Comparison of ENCODE assay signal across 16 cellular contexts in the genomic region with DNA sequence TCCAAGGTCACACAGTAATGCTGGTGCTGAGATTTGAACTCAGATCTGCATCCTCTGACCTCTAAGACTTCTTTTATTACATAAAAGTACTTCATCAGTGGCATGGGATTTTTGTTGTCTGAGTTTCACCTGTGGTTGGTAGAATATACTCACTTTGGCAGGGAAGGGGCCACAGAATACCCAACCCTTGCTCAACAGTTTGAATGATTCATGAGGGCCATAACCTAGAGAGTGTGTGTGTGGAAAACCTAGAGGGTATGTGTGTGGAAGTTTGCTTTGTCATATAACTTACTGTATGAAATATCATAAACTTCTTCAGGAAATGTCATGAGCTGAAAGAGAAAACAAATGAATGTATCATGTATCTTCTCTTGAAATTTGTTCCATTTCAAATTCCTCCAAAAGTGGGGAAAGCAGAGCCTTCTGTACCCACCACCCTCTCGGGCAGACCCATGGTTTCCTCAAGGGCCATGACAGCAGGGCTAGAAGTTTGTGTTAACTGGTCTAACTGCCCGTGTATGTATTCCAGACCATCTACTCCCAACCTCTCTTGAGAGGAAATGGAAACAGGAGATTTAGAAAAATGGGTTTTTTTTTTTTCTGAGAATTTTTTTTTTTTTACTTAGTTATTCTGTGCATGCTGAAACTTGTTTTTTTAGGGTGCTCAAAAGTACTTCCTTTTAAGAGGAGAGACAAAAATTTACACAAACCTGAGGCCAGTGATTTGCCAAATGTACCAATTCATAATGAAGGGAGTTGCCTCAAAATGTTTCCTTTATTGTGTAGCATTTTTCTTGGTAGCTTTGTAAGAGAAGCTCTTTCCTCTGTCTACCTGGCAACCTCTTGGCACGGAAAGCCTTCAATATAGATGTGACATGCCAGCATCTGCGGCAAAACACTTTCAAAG.
DNase-seq lines count a peak whose midpoint lies in the region; ATAC-seq lines count a peak whose summit lies in the region.
"Had no signal": no experiment of that assay in that cellular context is flagged by ENCODE, and none has a peak within 500 bp of the region (broad histone marks: within the 10 kb centered on the region; RNA-seq: fewer than 3 reads in every experiment).

No MANE protein-coding gene starts in this region.

- no peak for ATAC-seq in GM19397 (IDR thresholded peaks at IDR 0.05; ENCODE audit: unreplicated experiment)
- ATAC-seq: body of pancreas; GM12878; HepG2; pancreas; stimulated activated naive B cell treated with anti-CD40 and anti-IgM and Interleukin-4, amounts not matched to agents 10 μg/mL and 1 μg/mL and 100 μg/mL, for 72 hours had no signal

- DNase-seq in activated T-cell treated with anti-CD3 and anti-CD28 coated beads for 24 hours (ENCODE audit: low read depth) (peak; percentile 25), M059J (ENCODE audit: low read depth) (peak; percentile 79), amniotic epithelial cell (ENCODE audit: low read depth) (peak; percentile 37), renal cortical epithelial cell (ENCODE audit: low read depth) (peak; percentile 44), D341Med (ENCODE audit: low spot score) (no peak)
- DNase-seq in activated T-cell treated with anti-CD3 and anti-CD28 coated beads, Interleukin-2, amount 50 U/mL, for 1 hour = no peak
- no peak for DNase-seq in effector CD8-positive, alpha-beta T cell (lab: John Stamatoyannopoulos, UW)
- DNase-seq: body of pancreas; dorsolateral prefrontal cortex; NCI-H2081; NCI-H524 treated with DMSO at 0.1 percent for 48 hours; pancreas; stimulated activated naive B cell treated with anti-CD40 and anti-IgM and Interleukin-4, amounts not matched to agents 10 μg/mL and 1 μg/mL and 100 μg/mL, for 72 hours had no signal

Comparison
In these comparisons a context has a peak if more than half of its experiments do, and no peak if none do; other contexts are left out.
1. DNase-seq: peak in activated T-cell treated with anti-CD3 and anti-CD28 coated beads for 24 hours (single experiment), M059J (single experiment), amniotic epithelial cell (single experiment) and renal cortical epithelial cell (single experiment); none in activated T-cell treated with anti-CD3 and anti-CD28 coated beads, Interleukin-2, amount 50 U/mL, for 1 hour (single experiment), D341Med (single experiment) and effector CD8-positive, alpha-beta T cell (single experiment).